ENCODE assay signal across 22 cellular contexts in genomic region chr12:45296046-45296586, GRCh38.
"Had no signal": no experiment of that assay in that cellular context is flagged by ENCODE, and none has a peak within 500 bp of the region (broad histone marks: within the 10 kb centered on the region; RNA-seq: fewer than 3 reads in every experiment).

No MANE protein-coding gene starts in this region.

- H3K27me3 Mint-ChIP-seq: activated B cell treated with CpG ODN at 0.5 μM for 24 hours; activated CD8-positive, alpha-beta T cell treated with anti-CD3 and anti-CD28 coated beads for 36 hours; activated naive CD4-positive, alpha-beta T cell treated with anti-CD3 and anti-CD28 coated beads, Interleukin-2, amount 50 U/mL, for 24 hours; brain; central memory CD8-positive, alpha-beta T cell; memory B cell; naive thymus-derived CD8-positive, alpha-beta T cell; stimulated activated naive CD8-positive, alpha-beta T cell treated with anti-CD3 and anti-CD28 coated beads, Interleukin-15, Interleukin-2, amounts not matched to agents 100 ng/mL and 50 ng/mL, for 24 hours; type B pancreatic cell had no signal

- H3K9me3 ChIP-seq: left lung, neutrophil, suprapubic skin had no signal

- H3K36me3 Mint-ChIP-seq: brain had no signal

- ATAC-seq: activated CD8-positive, alpha-beta T cell treated with anti-CD3 and anti-CD28 coated beads for 36 hours; activated T-cell treated with anti-CD3 and anti-CD28 coated beads, Interleukin-2, amount 50 U/mL, for 4 hours; left lung; naive thymus-derived CD8-positive, alpha-beta T cell; right cardiac atrium had no signal

- H3K4me3 Mint-ChIP-seq: activated B cell treated with CpG ODN at 0.5 μM for 24 hours; activated CD8-positive, alpha-beta T cell treated with anti-CD3 and anti-CD28 coated beads for 36 hours; activated naive CD4-positive, alpha-beta T cell treated with anti-CD3 and anti-CD28 coated beads, Interleukin-2, amount 50 U/mL, for 24 hours; activated T-cell treated with anti-CD3 and anti-CD28 coated beads, Interleukin-2, amount 50 U/mL, for 4 hours; brain; central memory CD8-positive, alpha-beta T cell; memory B cell; naive thymus-derived CD8-positive, alpha-beta T cell; stimulated activated naive CD8-positive, alpha-beta T cell treated with anti-CD3 and anti-CD28 coated beads, Interleukin-15, Interleukin-2, amounts not matched to agents 100 ng/mL and 50 ng/mL, for 24 hours; type B pancreatic cell had no signal

- H3K36me3 ChIP-seq: left lung, neutrophil, suprapubic skin had no signal

- H3K4me3 ChIP-seq: left lung, suprapubic skin had no signal

- H3K27me3 ChIP-seq: left lung, neutrophil, suprapubic skin had no signal

- H3K27ac Mint-ChIP-seq: activated B cell treated with CpG ODN at 0.5 μM for 24 hours; activated CD8-positive, alpha-beta T cell treated with anti-CD3 and anti-CD28 coated beads for 36 hours; activated naive CD4-positive, alpha-beta T cell treated with anti-CD3 and anti-CD28 coated beads, Interleukin-2, amount 50 U/mL, for 24 hours; brain; memory B cell; naive thymus-derived CD8-positive, alpha-beta T cell; stimulated activated naive CD8-positive, alpha-beta T cell treated with anti-CD3 and anti-CD28 coated beads, Interleukin-15, Interleukin-2, amounts not matched to agents 100 ng/mL and 50 ng/mL, for 24 hours; type B pancreatic cell had no signal

- DNase-seq: activated B cell treated with CpG ODN at 0.5 μM for 24 hours; activated CD4-positive, alpha-beta T cell treated with anti-CD3 and anti-CD28 coated beads for 48 hours; activated CD8-positive, alpha-beta T cell treated with anti-CD3 and anti-CD28 coated beads for 36 hours; activated effector memory CD4-positive, alpha-beta T cell treated with Interleukin-2 at 50 U/mL for 16 hours; activated T-cell treated with anti-CD3 and anti-CD28 coated beads, Interleukin-2, amount 50 U/mL, for 4 hours; amniotic stem cell; cortex of kidney; effector memory CD4-positive, alpha-beta T cell; foreskin melanocyte; islet precursor cell; left lung; naive thymus-derived CD8-positive, alpha-beta T cell; right cardiac atrium; T-helper 2 cell had no signal

- H3K27ac ChIP-seq: left lung, neutrophil, suprapubic skin had no signal

- H3K9me3 Mint-ChIP-seq: activated B cell treated with CpG ODN at 0.5 μM for 24 hours; activated CD8-positive, alpha-beta T cell treated with anti-CD3 and anti-CD28 coated beads for 36 hours; activated naive CD4-positive, alpha-beta T cell treated with anti-CD3 and anti-CD28 coated beads, Interleukin-2, amount 50 U/mL, for 24 hours; activated T-cell treated with anti-CD3 and anti-CD28 coated beads, Interleukin-2, amount 50 U/mL, for 4 hours; brain; central memory CD8-positive, alpha-beta T cell; memory B cell; naive thymus-derived CD8-positive, alpha-beta T cell; stimulated activated naive CD8-positive, alpha-beta T cell treated with anti-CD3 and anti-CD28 coated beads, Interleukin-15, Interleukin-2, amounts not matched to agents 100 ng/mL and 50 ng/mL, for 24 hours; type B pancreatic cell had no signal
